19 cellular contexts compared by ENCODE assay signal in genomic region chr7:16203065-16203464, GRCh38.
"Had no signal": no experiment of that assay in that cellular context is flagged by ENCODE, and none has a peak within 500 bp of the region (broad histone marks: within the 10 kb centered on the region; RNA-seq: fewer than 3 reads in every experiment).

No MANE protein-coding gene starts in this region.

- H3K79me2 ChIP-seq: hepatocyte had no signal

- H3K4me3 ChIP-seq: hepatocyte, neural progenitor cell, right atrium auricular region, skin epidermis, tibial nerve, vagina had no signal

- H3K36me3 ChIP-seq: neural progenitor cell, right atrium auricular region, tibial nerve, vagina, WERI-Rb-1 had no signal

- H3K27me3 ChIP-seq: hepatocyte, neural progenitor cell, right atrium auricular region, tibial nerve, vagina had no signal

- H3K27ac ChIP-seq: hepatocyte, neural progenitor cell, right atrium auricular region, tibial nerve, vagina, WERI-Rb-1 had no signal

- H3K9ac ChIP-seq: neural progenitor cell had no signal

- H3K9me3 ChIP-seq: right atrium auricular region, vagina had no signal

- DNase-seq: activated CD4-positive, alpha-beta T cell treated with anti-CD3 and anti-CD28 coated beads for 1 hour; activated effector memory CD4-positive, alpha-beta T cell treated with anti-CD3 and anti-CD28 coated beads, Interleukin-2, amount 50 U/mL, for 16 hours; activated naive CD4-positive, alpha-beta T cell treated with anti-CD3 and anti-CD28 coated beads, Interleukin-2, amount 50 U/mL, for 16 hours; activated T-cell treated with anti-CD3 and anti-CD28 coated beads, Interleukin-2, amount 50 U/mL, for 72 hours; aorta; cerebellar nuclear complex; effector CD4-positive, alpha-beta T cell; naive B cell; stimulated activated CD4-positive, alpha-beta T cell treated with anti-CD3 and anti-CD28 coated beads, Interleukin-15, amount 100 ng/mL, for 24 hours; stimulated activated CD4-positive, alpha-beta T cell treated with anti-CD3 and anti-CD28 coated beads, Interleukin-2, amount 100 ng/mL, for 48 hours; WERI-Rb-1 had no signal

- H2AFZ ChIP-seq: hepatocyte, neural progenitor cell had no signal

- H3K4me2 ChIP-seq: hepatocyte, neural progenitor cell had no signal

- FAIRE-seq: islet of Langerhans had no signal

- H3K4me1 ChIP-seq: tibial nerve, vagina had no signal

- ATAC-seq: activated T-cell treated with anti-CD3 and anti-CD28 coated beads, Interleukin-2, amount 50 U/mL, for 72 hours; left lobe of liver had no signal
